In the genomic region with DNA sequence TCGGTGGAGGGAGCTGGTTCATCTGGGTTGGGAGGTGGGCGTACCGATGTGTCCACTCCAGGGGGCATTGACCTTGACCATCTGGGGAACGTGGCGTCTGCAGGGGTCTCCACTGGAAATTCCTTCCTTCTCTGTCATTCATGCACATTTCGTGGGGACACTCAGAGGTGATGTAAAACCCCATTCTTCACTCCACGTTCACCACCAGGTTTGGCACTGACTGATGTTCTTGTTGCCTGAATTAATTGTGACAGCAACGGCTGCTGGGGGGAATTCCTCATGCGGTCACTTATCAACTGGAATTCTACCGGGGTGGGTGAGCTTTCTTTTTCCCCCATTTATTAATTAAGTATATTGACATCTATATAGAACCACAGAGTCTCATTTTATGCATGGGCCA, we compare ENCODE assay signal across 18 cellular contexts. TPM values are rescaled to one million over a fixed set of nuclear protein-coding genes. Genes with fewer than 3 reads are reported as not detected.
DNase-seq lines count a peak whose midpoint lies in the region; ATAC-seq and TF ChIP-seq lines count a peak whose summit lies in the region.
"Had no signal": no experiment of that assay in that cellular context is flagged by ENCODE, and none has a peak within 500 bp of the region (broad histone marks: within the 10 kb centered on the region; RNA-seq: fewer than 3 reads in every experiment).

No MANE protein-coding gene starts in this region.

- H3K27ac ChIP-seq in heart right ventricle: peak overlapping the region in 8 of 10 donors; percentile 62 to 89 (median 86)
- peak overlapping the region in 3 of 4 donors; percentile 41 to 89 (median 80) for H3K27ac ChIP-seq in upper lobe of left lung
- H3K27ac ChIP-seq: colonic mucosa had no signal

- TF ChIP-seq CTCF in WTC11 (IDR thresholded peaks at IDR 0.05): no peak
- TF ChIP-seq CTCF in heart right ventricle (IDR thresholded peaks at IDR 0.05): no peak
- TF ChIP-seq CTCF in neural crest cell (conservative IDR thresholded peaks at IDR 0.05): no peak
- TF ChIP-seq CTCF in upper lobe of left lung (IDR thresholded peaks at IDR 0.05): no peak

- no peaks in the 10 kb centered on the region for H3K36me3 ChIP-seq in heart right ventricle
- H3K36me3 ChIP-seq in upper lobe of left lung: no peaks in the 10 kb centered on the region
- H3K36me3 ChIP-seq: colonic mucosa, uterus had no signal

- H3K4me3 ChIP-seq in heart right ventricle (no peak overlapping the region), upper lobe of left lung (no peak overlapping the region)
- H3K4me3 ChIP-seq: colonic mucosa, psoas muscle, uterus had no signal

- DNase-seq in WTC11 (ENCODE audit: low spot score): peak; percentile 3
- DNase-seq in heart right ventricle: no peak
- no peak for DNase-seq in neural crest cell (ENCODE audit: low read depth, low spot score)
- no peak for DNase-seq in upper lobe of left lung
- DNase-seq in stimulated activated naive CD8-positive, alpha-beta T cell treated with anti-CD3 and anti-CD28 coated beads, Interleukin-15, amount 100 ng/mL, for 72 hours: no peak
- no peak for DNase-seq in NCI-H1105 (lab: John Stamatoyannopoulos, UW)
- DNase-seq: activated CD4-positive, alpha-beta T cell treated with anti-CD3 and anti-CD28 coated beads, Interleukin-2, amount 10 ng/mL, durations not matched to agents 7 days and 5 days; activated CD8-positive, alpha-beta memory T cell treated with anti-CD3 and anti-CD28 coated beads, Interleukin-2, amount 50 U/mL, for 48 hours; anterior cingulate cortex; Caco-2; colonic mucosa; foreskin melanocyte; NCI-H2227 treated with DMSO at 0.1 percent for 48 hours; stimulated activated CD4-positive, alpha-beta T cell treated with anti-CD3 and anti-CD28 coated beads, Interleukin-15, amount 100 ng/mL, for 24 hours; stimulated activated naive B cell treated with anti-CD40 and anti-IgM and Interleukin-4, amounts not matched to agents 10 μg/mL and 1 μg/mL and 100 μg/mL, for 72 hours had no signal

- peaks cover 25 to 71% (median 57%) of the 10 kb centered on the region in 9 donors for H3K4me1 ChIP-seq in heart right ventricle
- peaks cover 53 to 70% (median 59%) of the 10 kb centered on the region in 4 donors for H3K4me1 ChIP-seq in upper lobe of left lung
- H3K4me1 ChIP-seq: colonic mucosa had no signal

- no peaks in the 10 kb centered on the region for H3K27me3 Mint-ChIP-seq in WTC11 (ENCODE audit: low read depth)
- H3K27me3 Mint-ChIP-seq in neural crest cell (ENCODE audit: low read depth): peaks cover 7% of the 10 kb centered on the region
- no peaks in the 10 kb centered on the region for H3K27me3 Mint-ChIP-seq in stimulated activated naive CD8-positive, alpha-beta T cell treated with anti-CD3 and anti-CD28 coated beads, Interleukin-15, amount 100 ng/mL, for 72 hours
- H3K27me3 Mint-ChIP-seq: activated CD4-positive, alpha-beta T cell treated with anti-CD3 and anti-CD28 coated beads, Interleukin-2, amount 10 ng/mL, durations not matched to agents 7 days and 5 days had no signal

- no peak for TF ChIP-seq POLR2A in upper lobe of left lung (IDR thresholded peaks at IDR 0.05)

- no peak for TF ChIP-seq EP300 in upper lobe of left lung (IDR thresholded peaks at IDR 0.05)

- H3K9me3 ChIP-seq in heart right ventricle (no peaks in the 10 kb centered on the region), upper lobe of left lung (no peaks in the 10 kb centered on the region)
- H3K9me3 ChIP-seq: Caco-2, colonic mucosa, psoas muscle, uterus had no signal

- CTCF ChIA-PET in WTC11 (lab: Charles Lee): interaction anchor here (0.9 kb wide), 1 partner anchor 167 kb away, joined by 3 read pairs; no protein-coding TSS in a partner anchor

- intact Hi-C loops in heart right ventricle (cut with DNase I): loop anchor here in 3 of 10 donors (5.0 to 10.0 kb wide), 3 partner anchors 49 to 131 kb away; no protein-coding TSS in a partner anchor

- H3K4me1 Mint-ChIP-seq in WTC11: peaks cover 6% of the 10 kb centered on the region; the same call in 1 of the 2 replicates
- H3K4me1 Mint-ChIP-seq in neural crest cell: peaks cover 39% of the 10 kb centered on the region
- peaks cover 68% of the 10 kb centered on the region for H3K4me1 Mint-ChIP-seq in stimulated activated naive CD8-positive, alpha-beta T cell treated with anti-CD3 and anti-CD28 coated beads, Interleukin-15, amount 100 ng/mL, for 72 hours

- POLR2A ChIA-PET in WTC11 (lab: Charles Lee): no interaction called here

- 88 to 90% methylated on average over 10 of the region's 10 CpGs for WGBS in heart right ventricle, 2 donors
- 86% methylated on average over 9 to 10 of the region's 10 CpGs for WGBS in upper lobe of left lung, 2 donors

- no peak overlapping the region for H3K27ac Mint-ChIP-seq in WTC11
- no peak overlapping the region for H3K27ac Mint-ChIP-seq in neural crest cell (ENCODE audit: unreplicated experiment)
- no peak overlapping the region for H3K27ac Mint-ChIP-seq in stimulated activated naive CD8-positive, alpha-beta T cell treated with anti-CD3 and anti-CD28 coated beads, Interleukin-15, amount 100 ng/mL, for 72 hours

- H3K4me3 Mint-ChIP-seq in WTC11 (no peak overlapping the region), neural crest cell (peak overlapping the region; percentile 5)
- H3K4me3 Mint-ChIP-seq in stimulated activated naive CD8-positive, alpha-beta T cell treated with anti-CD3 and anti-CD28 coated beads, Interleukin-15, amount 100 ng/mL, for 72 hours: no peak overlapping the region
- H3K4me3 Mint-ChIP-seq: activated CD4-positive, alpha-beta T cell treated with anti-CD3 and anti-CD28 coated beads, Interleukin-2, amount 10 ng/mL, durations not matched to agents 7 days and 5 days; stimulated activated naive B cell treated with anti-CD40 and anti-IgM and Interleukin-4, amounts not matched to agents 10 μg/mL and 1 μg/mL and 100 μg/mL, for 72 hours had no signal

- ATAC-seq in WTC11: no peak
- no peak for ATAC-seq in heart right ventricle
- ATAC-seq in upper lobe of left lung (ENCODE audit: low FRiP score in 2 of 2): no peak
- no peak for ATAC-seq in stimulated activated naive CD8-positive, alpha-beta T cell treated with anti-CD3 and anti-CD28 coated beads, Interleukin-15, amount 100 ng/mL, for 72 hours
- no peak for ATAC-seq in GM19463 (IDR thresholded peaks at IDR 0.05; ENCODE audit: unreplicated experiment)
- ATAC-seq: stimulated activated naive B cell treated with anti-CD40 and anti-IgM and Interleukin-4, amounts not matched to agents 10 μg/mL and 1 μg/mL and 100 μg/mL, for 72 hours had no signal

- H3K9me3 Mint-ChIP-seq in WTC11 (no peaks in the 10 kb centered on the region), neural crest cell (no peaks in the 10 kb centered on the region)
- no peaks in the 10 kb centered on the region for H3K9me3 Mint-ChIP-seq in stimulated activated naive CD8-positive, alpha-beta T cell treated with anti-CD3 and anti-CD28 coated beads, Interleukin-15, amount 100 ng/mL, for 72 hours
- H3K9me3 Mint-ChIP-seq: activated CD4-positive, alpha-beta T cell treated with anti-CD3 and anti-CD28 coated beads, Interleukin-2, amount 10 ng/mL, durations not matched to agents 7 days and 5 days; stimulated activated naive B cell treated with anti-CD40 and anti-IgM and Interleukin-4, amounts not matched to agents 10 μg/mL and 1 μg/mL and 100 μg/mL, for 72 hours had no signal

- H3K36me3 Mint-ChIP-seq in WTC11 (no peaks in the 10 kb centered on the region), neural crest cell (ENCODE audit: low read depth) (no peaks in the 10 kb centered on the region)

- H3K27me3 ChIP-seq in heart right ventricle (no peaks in the 10 kb centered on the region), upper lobe of left lung (no peaks in the 10 kb centered on the region)
- H3K27me3 ChIP-seq: colonic mucosa, uterus had no signal

TF ChIP-seq in WTC11, 78 proteins besides CTCF, POLR2A, EP300 and RAD21:
- TF ChIP-seq ATF2 (CRISPR knock-in tag; IDR thresholded peaks at IDR 0.05; ENCODE audit: borderline replicate concordance, low read depth) (no peak), TEAD1 (CRISPR knock-in tag; IDR thresholded peaks at IDR 0.05) (no peak), ZBTB21 (CRISPR knock-in tag; IDR thresholded peaks at IDR 0.05; ENCODE audit: borderline replicate concordance) (no peak), GTF2I (CRISPR knock-in tag; conservative IDR thresholded peaks at IDR 0.05) (no peak), NR3C1 (CRISPR knock-in tag; conservative IDR thresholded peaks at IDR 0.05; ENCODE audit: low read depth) (no peak)
- TF ChIP-seq, protein P1, sequence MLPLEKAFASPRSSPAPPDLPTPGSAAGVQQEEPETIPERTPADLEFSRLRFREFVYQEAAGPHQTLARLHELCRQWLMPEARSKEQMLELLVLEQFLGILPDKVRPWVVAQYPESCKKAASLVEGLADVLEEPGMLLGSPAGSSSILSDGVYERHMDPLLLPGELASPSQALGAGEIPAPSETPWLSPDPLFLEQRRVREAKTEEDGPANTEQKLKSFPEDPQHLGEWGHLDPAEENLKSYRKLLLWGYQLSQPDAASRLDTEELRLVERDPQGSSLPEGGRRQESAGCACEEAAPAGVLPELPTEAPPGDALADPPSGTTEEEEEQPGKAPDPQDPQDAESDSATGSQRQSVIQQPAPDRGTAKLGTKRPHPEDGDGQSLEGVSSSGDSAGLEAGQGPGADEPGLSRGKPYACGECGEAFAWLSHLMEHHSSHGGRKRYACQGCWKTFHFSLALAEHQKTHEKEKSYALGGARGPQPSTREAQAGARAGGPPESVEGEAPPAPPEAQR (CRISPR knock-in tag; IDR thresholded peaks at IDR 0.05): no peak

RNA-seq across cellular contexts. Expression of gene POFUT2, which starts 18.1 kb away (rescaled TPM):
- total RNA-seq in WTC11 (2021) (37.1 to 41.4 TPM (median 39.7 TPM) in 3 replicates), heart right ventricle (10 to 100 TPM; 12.7 to 20.4 (median 16.3) TPM), neural crest cell (35.4 and 39.5 TPM in 2 replicates), upper lobe of left lung (10 to 100 TPM; 19.9 to 89.1 (median 32.5) TPM)
- polyA plus RNA-seq in heart right ventricle: 10 to 100 TPM; 18.9 to 20.6 TPM
